Comparison of ENCODE assay signal across 8 cellular contexts in the genomic region with DNA sequence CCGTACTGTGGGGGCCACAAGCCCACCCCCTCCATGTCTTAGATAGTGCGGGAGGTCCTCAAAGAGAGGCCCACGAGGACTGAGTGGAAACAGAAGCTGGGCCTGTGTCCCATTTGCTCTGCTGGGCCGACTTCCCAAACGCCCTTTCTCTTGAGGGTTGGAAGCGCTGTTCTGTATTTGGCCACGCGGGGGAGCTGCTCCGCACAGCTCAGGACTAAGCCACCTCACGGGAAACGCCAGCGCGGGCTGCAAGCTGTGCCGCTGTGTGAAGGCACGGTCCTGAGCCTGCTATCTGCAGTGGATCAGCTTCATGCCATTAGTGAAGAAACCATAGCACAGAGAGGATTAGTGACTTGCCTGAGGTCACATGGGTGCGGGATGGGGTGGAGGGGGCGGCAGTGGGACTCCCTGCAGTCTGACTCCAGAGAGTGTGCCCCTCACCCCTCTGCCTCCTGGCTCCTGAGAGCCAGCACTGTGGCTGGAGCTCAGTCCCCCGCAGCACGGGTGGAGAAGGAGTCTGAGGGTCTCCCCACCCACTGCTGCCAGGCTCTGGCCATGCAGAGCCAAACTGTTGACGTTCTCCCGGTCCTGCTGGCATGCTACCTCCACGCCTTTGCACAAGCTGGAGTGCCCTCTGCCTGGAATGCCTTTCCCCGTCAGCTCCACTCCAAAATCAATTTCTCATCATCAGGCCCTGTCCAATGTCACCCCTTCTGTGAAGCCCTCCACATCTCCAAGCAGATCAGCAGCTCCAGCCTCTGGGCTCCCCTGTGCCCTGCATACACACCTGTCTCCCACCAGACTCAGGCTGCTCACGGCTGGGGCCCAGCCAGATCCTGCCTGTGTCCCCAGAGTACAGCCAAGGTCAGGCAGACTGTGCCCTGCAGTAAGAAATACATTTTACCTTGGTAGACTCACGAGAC. TPM values are rescaled to one million over a fixed set of nuclear protein-coding genes. Genes with fewer than 3 reads are reported as not detected.
DNase-seq lines count a peak whose midpoint lies in the region; ATAC-seq, FAIRE-seq and TF ChIP-seq lines count a peak whose summit lies in the region.

No MANE protein-coding gene starts in this region.

- no peak overlapping the region for H3K4me3 Mint-ChIP-seq in activated naive CD8-positive, alpha-beta T cell treated with anti-CD3 and anti-CD28 coated beads, Interleukin-2, amount 50 U/mL, for 24 hours

- ATAC-seq in GM19351 (IDR thresholded peaks at IDR 0.05; ENCODE audit: unreplicated experiment), result peak; percentile 61
- ATAC-seq in activated naive CD8-positive, alpha-beta T cell treated with anti-CD3 and anti-CD28 coated beads, Interleukin-2, amount 50 U/mL, for 24 hours, result peak; percentile 92
- peak; percentile 68 to 93 (median 92) for ATAC-seq in heart left ventricle

- no peak for FAIRE-seq in urothelium cell line (lab: Jason Lieb, UNC)

- H3K27ac ChIP-seq in heart left ventricle, result no peak overlapping the region

- H3K4me1 Mint-ChIP-seq in activated naive CD8-positive, alpha-beta T cell treated with anti-CD3 and anti-CD28 coated beads, Interleukin-2, amount 50 U/mL, for 24 hours, result peaks cover 2% of the 10 kb centered on the region

- intact Hi-C loops in heart left ventricle (cut with DNase I), result loop anchor here in 1 of 10 donors (5.0 kb wide), 1 partner anchor 200 kb away; no protein-coding TSS in a partner anchor
- intact Hi-C loops in posterior vena cava (cut with DNase I), result loop anchor here in 1 of 2 donors (10.0 kb wide), 1 partner anchor 473 kb away; no protein-coding TSS in a partner anchor

- no peaks in the 10 kb centered on the region for H3K36me3 Mint-ChIP-seq in activated naive CD8-positive, alpha-beta T cell treated with anti-CD3 and anti-CD28 coated beads, Interleukin-2, amount 50 U/mL, for 24 hours (ENCODE audit: low read depth)

- no peak overlapping the region for H3K27ac Mint-ChIP-seq in activated naive CD8-positive, alpha-beta T cell treated with anti-CD3 and anti-CD28 coated beads, Interleukin-2, amount 50 U/mL, for 24 hours

- peak; percentile 96 for TF ChIP-seq CTCF in AG09309 (IDR thresholded peaks at IDR 0.05; ENCODE audit: control insufficient read depth, insufficient read depth, low read depth, low read length, missing control alignments)
- TF ChIP-seq CTCF in heart left ventricle (IDR thresholded peaks at IDR 0.05), result peak; percentile 84 to 95 (median 90)

- peaks cover 0 to 17% (median 0%) of the 10 kb centered on the region in 9 donors for H3K27me3 ChIP-seq in heart left ventricle

- no peak for TF ChIP-seq POLR2A in heart left ventricle (IDR thresholded peaks at IDR 0.05)

- peak; percentile 24 for DNase-seq in AG09309 (ENCODE audit: low read depth)
- peak; percentile 81 for DNase-seq in NCI-H1092 (lab: John Stamatoyannopoulos, UW)
- DNase-seq in T-helper 1 cell, result peak; percentile 49 to 67 (median 51)
- peak; percentile 85 for DNase-seq in activated naive CD8-positive, alpha-beta T cell treated with anti-CD3 and anti-CD28 coated beads, Interleukin-2, amount 50 U/mL, for 24 hours
- DNase-seq in heart left ventricle, result peak; percentile 81 to 91 (median 83)
- peak; percentile 97 for DNase-seq in posterior vena cava (ENCODE audit: low spot score)
- DNase-seq in urothelium cell line (ENCODE audit: low spot score), result peak; percentile 85

- 11 to 14% (median 12%) methylated on average over 19 to 25 of the region's 25 CpGs for WGBS in heart left ventricle, 4 donors

- H3K4me3 ChIP-seq in AG09309 (ENCODE audit: control insufficient read depth, low read depth, low read length), result no peak overlapping the region
- H3K4me3 ChIP-seq in heart left ventricle, result peak overlapping the region in 4 of 12 donors; percentile 11 to 34 (median 28)

- H3K9me3 Mint-ChIP-seq in activated naive CD8-positive, alpha-beta T cell treated with anti-CD3 and anti-CD28 coated beads, Interleukin-2, amount 50 U/mL, for 24 hours, result no peaks in the 10 kb centered on the region

- no peaks in the 10 kb centered on the region for H3K36me3 ChIP-seq in heart left ventricle

- no peaks in the 10 kb centered on the region for H3K9me3 ChIP-seq in heart left ventricle

- peaks cover 25% of the 10 kb centered on the region for H3K27me3 Mint-ChIP-seq in activated naive CD8-positive, alpha-beta T cell treated with anti-CD3 and anti-CD28 coated beads, Interleukin-2, amount 50 U/mL, for 24 hours

- peaks cover 0 to 12% (median 4%) of the 10 kb centered on the region in 12 donors for H3K4me1 ChIP-seq in heart left ventricle

RNA-seq across cellular contexts. Expression of a gene that starts 51.5 kb away (rescaled TPM):
- total RNA-seq in heart left ventricle, result 10 to 100 TPM; 20.1 to 67.1 (median 26.9) TPM
- 10 to 100 TPM; 46.4 to 79.0 TPM for polyA plus RNA-seq in heart left ventricle
- 100 to 1,000 TPM; 108 to 142 TPM for total RNA-seq in posterior vena cava

Comparison
In these comparisons a context has a peak if more than half of its experiments do, and no peak if none do; other contexts are left out.
1. DNase-seq: peak in every context shown above with its lines; median percentile 97 in posterior vena cava; 85 in activated naive CD8-positive, alpha-beta T cell treated with anti-CD3 and anti-CD28 coated beads, Interleukin-2, amount 50 U/mL, for 24 hours; 85 in urothelium cell line; 83 in heart left ventricle; 81 in NCI-H1092; 51 in T-helper 1 cell; 24 in AG09309.